ENCODE assay signal across 8 cellular contexts in the genomic region with DNA sequence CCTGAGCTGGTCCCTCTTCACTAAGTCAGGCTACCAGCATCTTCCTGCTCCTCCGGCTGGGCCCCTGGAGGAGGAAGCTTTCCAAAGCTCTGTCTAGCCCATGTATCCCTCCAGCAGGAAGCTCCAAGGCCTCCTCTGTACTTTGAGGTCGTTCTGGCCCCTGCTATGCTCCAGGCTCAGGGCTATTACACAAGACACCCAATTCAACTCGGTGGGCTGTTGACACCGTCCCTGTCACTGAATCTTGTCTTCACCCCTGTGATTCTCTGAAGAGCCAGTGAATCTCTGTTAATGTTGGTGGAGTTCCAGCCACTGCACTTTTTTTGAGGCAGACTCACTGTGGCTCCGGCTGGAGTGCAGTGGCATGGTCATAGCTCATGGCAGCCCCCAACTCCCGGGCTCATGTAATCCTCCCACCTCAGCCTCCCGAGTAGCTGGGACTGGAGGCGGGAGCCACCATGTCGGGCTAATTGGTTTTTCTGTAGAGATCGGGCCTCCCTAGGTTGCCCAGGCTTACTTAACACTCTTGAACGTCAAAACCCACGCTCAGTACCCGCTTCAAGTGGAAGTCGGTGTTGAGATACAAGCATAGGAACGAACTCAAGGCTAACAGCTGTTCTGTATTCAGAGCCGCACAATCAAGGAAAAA. TPM values are rescaled to one million over a fixed set of nuclear protein-coding genes. Genes with fewer than 3 reads are reported as not detected.
A peak's percentile ranks its signal among the peaks of the same experiment; 100 is the strongest.
DNase-seq lines count a peak whose midpoint lies in the region; ATAC-seq and TF ChIP-seq lines count a peak whose summit lies in the region.

No MANE protein-coding gene starts in this region.

- H3K4me3 ChIP-seq in Loucy (ENCODE audit: low read length, poor library complexity, severe bottlenecking) (peak overlapping the region; percentile 78), coronary artery (peak overlapping the region; percentile 95)

- peaks cover 7% of the 10 kb centered on the region for H3K79me2 ChIP-seq in Loucy (ENCODE audit: insufficient read depth, low read length)

- TF ChIP-seq CTCF in Loucy (conservative IDR thresholded peaks at IDR 0.05; ENCODE audit: low read length) (no peak), coronary artery (IDR thresholded peaks at IDR 0.05) (no peak), neural crest cell (conservative IDR thresholded peaks at IDR 0.05) (no peak)

- no peaks in the 10 kb centered on the region for H3K9me3 Mint-ChIP-seq in neural crest cell

- H3K4me1 Mint-ChIP-seq in neural crest cell, result peaks cover 26% of the 10 kb centered on the region

- H3K4me2 ChIP-seq in Loucy (ENCODE audit: low read depth, low read length, poor library complexity, severe bottlenecking), result peak overlapping the region; percentile 87

- no peaks in the 10 kb centered on the region for H3K9me2 ChIP-seq in Loucy (replicated peaks; ENCODE audit: low read depth, low read length)

- peaks cover 21% of the 10 kb centered on the region for H3K27me3 Mint-ChIP-seq in neural crest cell (ENCODE audit: low read depth)

- H3K9me3 ChIP-seq in Loucy (ENCODE audit: insufficient read depth, low read depth, low read length), result no peaks in the 10 kb centered on the region

- H3K4me1 ChIP-seq in Loucy (ENCODE audit: insufficient read depth, low read length, poor library complexity, severe bottlenecking), result peaks cover 13% of the 10 kb centered on the region

- DNase-seq in GF-D8 (lab: John Stamatoyannopoulos, UW) (peak; percentile 14), coronary artery (ENCODE audit: low spot score) (no peak), neural crest cell (ENCODE audit: low read depth, low spot score) (no peak), germinal center (ENCODE audit: low spot score) (no peak), NCI-H524 (lab: John Stamatoyannopoulos, UW) (no peak), OCI-M1 (lab: John Stamatoyannopoulos, UW) (no peak)

- peak overlapping the region; percentile 82 for H2AFZ ChIP-seq in Loucy (ENCODE audit: low read length)

- peak overlapping the region; percentile 76 for H3K9ac ChIP-seq in Loucy (ENCODE audit: low read depth, low read length, poor library complexity, severe bottlenecking)

- no peak overlapping the region for H3K27ac Mint-ChIP-seq in neural crest cell (ENCODE audit: unreplicated experiment)

- peak overlapping the region; percentile 72 to 94 for H3K27ac ChIP-seq in coronary artery

- no peaks in the 10 kb centered on the region for H3K36me3 Mint-ChIP-seq in neural crest cell (ENCODE audit: low read depth)

- peaks cover 4% of the 10 kb centered on the region for H4K20me1 ChIP-seq in Loucy (ENCODE audit: insufficient read depth, low read length, poor library complexity, severe bottlenecking)

- no peak for ATAC-seq in GM18861 (IDR thresholded peaks at IDR 0.05; ENCODE audit: unreplicated experiment)

- no peaks in the 10 kb centered on the region for H3K27me3 ChIP-seq in Loucy (ENCODE audit: insufficient read depth, low read length, poor library complexity, severe bottlenecking)

- H3F3A ChIP-seq in Loucy (ENCODE audit: low read depth), result no peaks in the 10 kb centered on the region

- no peaks in the 10 kb centered on the region for H3K36me3 ChIP-seq in Loucy (ENCODE audit: insufficient read depth, low read length)

- H3K4me3 Mint-ChIP-seq in neural crest cell, result peak overlapping the region; percentile 83

RNA-seq across cellular contexts. Expression of a gene that starts 0.5 kb away (rescaled TPM):
- 71.8 and 71.9 TPM in 2 replicates for total RNA-seq in neural crest cell

RNA-seq across cellular contexts. Expression of a gene that starts 16.4 kb away (rescaled TPM):
- 1,081 and 1,137 TPM in 2 replicates for total RNA-seq in neural crest cell

RNA-seq across cellular contexts. Expression of a gene that starts 18.5 kb away (rescaled TPM):
- 0.68 and 1.5 TPM in 2 replicates for total RNA-seq in neural crest cell

RNA-seq across cellular contexts. Expression of a gene that starts 24.6 kb away (rescaled TPM):
- 6.4 and 6.5 TPM in 2 replicates for total RNA-seq in neural crest cell

RNA-seq across cellular contexts. Expression of a gene that starts 30.4 kb away (rescaled TPM):
- 88.5 and 91.7 TPM in 2 replicates for total RNA-seq in neural crest cell
